ENCODE assay signal across 8 cellular contexts in the genomic region with DNA sequence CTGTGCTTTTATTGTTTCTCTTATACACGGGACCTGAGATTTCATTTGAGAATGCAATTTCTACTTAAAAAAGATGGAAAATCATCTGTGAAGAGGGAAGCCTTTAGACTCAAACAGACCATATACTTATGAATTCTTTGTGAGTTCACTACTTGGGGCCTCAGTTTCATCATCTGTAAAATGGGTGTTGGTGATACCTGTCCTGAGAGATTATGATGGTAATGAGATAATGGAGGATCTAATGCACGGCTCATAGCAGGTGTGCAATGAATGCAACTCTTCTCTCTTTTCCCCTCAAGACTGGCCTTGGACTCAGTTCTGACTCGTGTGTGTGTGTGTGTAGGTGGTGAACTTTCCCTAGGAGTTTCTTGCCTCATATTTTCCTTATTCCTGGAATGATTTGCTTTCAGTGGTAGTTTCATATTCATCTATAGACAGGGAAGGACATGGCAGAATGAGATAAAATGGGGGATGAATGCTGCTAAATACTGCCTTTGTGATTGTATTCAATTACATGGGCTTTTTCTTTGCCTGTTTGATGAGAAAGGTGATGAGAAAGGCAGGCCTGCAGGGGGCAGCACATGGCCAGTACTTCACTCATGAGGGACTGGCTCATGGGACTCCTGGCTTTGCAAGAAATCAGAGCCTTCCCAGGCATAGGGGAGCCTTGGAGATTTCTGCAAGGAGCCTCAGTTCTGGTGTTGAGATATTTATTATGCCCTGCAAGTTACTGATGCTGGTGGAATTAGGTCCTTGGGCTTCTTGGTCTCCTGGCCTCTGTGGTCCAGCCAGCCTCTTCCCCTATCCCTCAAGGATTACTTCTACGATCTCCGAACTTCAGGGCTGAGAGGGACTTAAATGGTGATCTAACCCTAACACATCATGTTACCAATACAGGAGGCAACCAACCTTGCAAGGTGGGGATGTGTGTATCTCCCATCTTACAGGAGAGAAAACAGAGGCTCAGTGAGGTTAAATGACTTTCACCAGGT.
DNase-seq lines count a peak whose midpoint lies in the region; ATAC-seq and TF ChIP-seq lines count a peak whose summit lies in the region.

No MANE protein-coding gene starts in this region.

- CTCF ChIA-PET in Caco-2 (lab: Charles Lee) (no interaction called here), PC-9 (lab: Charles Lee) (interaction anchor here (1.6 kb wide), 1 partner anchor 71 kb away, joined by 3 read pairs; no protein-coding TSS in a partner anchor)

- no peaks in the 10 kb centered on the region for H3K79me1 ChIP-seq in neuronal stem cell (ENCODE audit: low read depth, low read length)

- no peak overlapping the region for H3K18ac ChIP-seq in neuronal stem cell (ENCODE audit: low read length)

- H3K9me3 Mint-ChIP-seq in Caco-2 (ENCODE audit: unreplicated experiment), result no peaks in the 10 kb centered on the region
- H3K9me3 Mint-ChIP-seq in activated T-cell treated with anti-CD3 and anti-CD28 coated beads, Interleukin-2, amount 50 U/mL, for 24 hours, result no peaks in the 10 kb centered on the region

- intact Hi-C loops in Caco-2 (cut with micrococcal nuclease; ENCODE audit: unreplicated experiment) (loop anchor here (2.0 to 5.0 kb wide), 5 partner anchors 39 to 129 kb away; no protein-coding TSS in a partner anchor), PC-9 (cut with micrococcal nuclease; ENCODE audit: unreplicated experiment) (loop anchor here (1.0 to 5.0 kb wide), 4 partner anchors 33 to 69 kb away; no protein-coding TSS in a partner anchor)

- no peak overlapping the region for H3K14ac ChIP-seq in neuronal stem cell (ENCODE audit: low read length)

- H4K20me1 ChIP-seq in PC-9 (ENCODE audit: insufficient read depth) (no peaks in the 10 kb centered on the region), fibroblast of lung (ENCODE audit: control insufficient read depth, extremely low read depth, insufficient read depth, low read length) (no peaks in the 10 kb centered on the region)

- no CpG with 5 or more reads among the region's 5 CpGs for WGBS in neuronal stem cell (ENCODE audit: extremely low coverage in 2 of 2, insufficient read length in 2 of 2, insufficient replicate concordance in 1 of 2), 2 donors

- H3K9me2 ChIP-seq in PC-9 (ENCODE audit: insufficient read depth), result no peaks in the 10 kb centered on the region

- H3K4me1 Mint-ChIP-seq in Caco-2 (ENCODE audit: low read depth, unreplicated experiment), result no peaks in the 10 kb centered on the region
- peaks cover 4% of the 10 kb centered on the region for H3K4me1 Mint-ChIP-seq in activated T-cell treated with anti-CD3 and anti-CD28 coated beads, Interleukin-2, amount 50 U/mL, for 24 hours (ENCODE audit: low read depth)

- no peaks in the 10 kb centered on the region for H3K36me3 Mint-ChIP-seq in Caco-2 (ENCODE audit: insufficient read depth, unreplicated experiment)
- no peaks in the 10 kb centered on the region for H3K36me3 Mint-ChIP-seq in activated T-cell treated with anti-CD3 and anti-CD28 coated beads, Interleukin-2, amount 50 U/mL, for 24 hours (ENCODE audit: low read depth)

- TF ChIP-seq RAD21 in Ishikawa (IDR thresholded peaks at IDR 0.05; ENCODE audit: low read depth), result peak; percentile 87

- H3K27me3 ChIP-seq in Caco-2 (replicated peaks; ENCODE audit: control insufficient read depth, insufficient read depth, low read length), result no peaks in the 10 kb centered on the region
- H3K27me3 ChIP-seq in PC-9 (ENCODE audit: insufficient read depth, low read depth), result no peaks in the 10 kb centered on the region
- peaks cover 4% of the 10 kb centered on the region for H3K27me3 ChIP-seq in fibroblast of lung (ENCODE audit: control insufficient read depth, insufficient read depth, low read length)
- peaks cover 0 to 27% (median 0%) of the 10 kb centered on the region in 3 experiments for H3K27me3 ChIP-seq in neuronal stem cell (ENCODE audit: control insufficient read depth in 3 of 3, insufficient read depth in 3 of 3, low read depth in 1 of 3, low read length in 3 of 3)

- H3K4ac ChIP-seq in neuronal stem cell (ENCODE audit: low read length), result no peak overlapping the region

- H3K4me1 ChIP-seq in Caco-2 (peaks cover 10% of the 10 kb centered on the region; the same call in 1 of the 2 replicates), PC-9 (replicated peaks; ENCODE audit: insufficient read depth) (peaks cover 19% of the 10 kb centered on the region), fibroblast of lung (ENCODE audit: control insufficient read depth, extremely low read depth, insufficient read depth, low read length) (no peaks in the 10 kb centered on the region), neuronal stem cell (ENCODE audit: control insufficient read depth in 2 of 2, insufficient read depth in 1 of 2, low read depth in 1 of 2, low read length in 2 of 2) (peaks cover 3 to 25% of the 10 kb centered on the region in 2 donors)

- no peak overlapping the region for H2BK5ac ChIP-seq in neuronal stem cell (ENCODE audit: low read length)

- no peak overlapping the region for H3K23ac ChIP-seq in neuronal stem cell (ENCODE audit: low read depth, low read length, poor library complexity)

- H2BK12ac ChIP-seq in neuronal stem cell (ENCODE audit: low read length), result no peak overlapping the region

- no peak overlapping the region for H3K4me3 Mint-ChIP-seq in Caco-2 (ENCODE audit: unreplicated experiment)
- H3K4me3 Mint-ChIP-seq in activated T-cell treated with anti-CD3 and anti-CD28 coated beads, Interleukin-2, amount 50 U/mL, for 24 hours, result no peak overlapping the region

- no peak for TF ChIP-seq EP300 in Ishikawa (IDR thresholded peaks at IDR 0.05; ENCODE audit: borderline replicate concordance)

- BruUV-seq in Caco-2 (replicated peaks; lab: Mats Ljungman, UMichigan) (no TSS peak), PC-9 (replicated peaks; lab: Mats Ljungman, UMichigan) (no TSS peak)

- POLR2A ChIA-PET in Caco-2 (lab: Charles Lee) (no interaction called here), PC-9 (lab: Charles Lee; ENCODE audit: unreplicated experiment) (no interaction called here)

- no peak overlapping the region for H2BK15ac ChIP-seq in neuronal stem cell (ENCODE audit: low read length)

- H3K27me3 Mint-ChIP-seq in Caco-2 (ENCODE audit: insufficient read depth, unreplicated experiment), result no peaks in the 10 kb centered on the region
- peaks cover 7% of the 10 kb centered on the region for H3K27me3 Mint-ChIP-seq in activated T-cell treated with anti-CD3 and anti-CD28 coated beads, Interleukin-2, amount 50 U/mL, for 24 hours

- TF ChIP-seq CTCF in Caco-2 (IDR thresholded peaks at IDR 0.05; ENCODE audit: insufficient read depth in 1 of 2, low read depth in 1 of 2, low read length in 1 of 2, severe bottlenecking in 1 of 2, unreplicated experiment in 1 of 2) (peak; percentile 63 to 71), PC-9 (conservative IDR thresholded peaks at IDR 0.05) (peak; percentile 73), fibroblast of lung (conservative IDR thresholded peaks at IDR 0.05 in 1 of 2, IDR thresholded peaks at IDR 0.05 in 1 of 2; ENCODE audit: low read depth in 1 of 2, low read length in 2 of 2) (peak; percentile 75 to 81)

- H3K27ac ChIP-seq in PC-9 (peak overlapping the region; percentile 58), fibroblast of lung (ENCODE audit: insufficient read depth, low read length) (no peak overlapping the region), neuronal stem cell (replicated peaks; ENCODE audit: low read length) (no peak overlapping the region)

- H3F3A ChIP-seq in PC-9 (ENCODE audit: insufficient read depth, low read depth), result 0 out of 2 replicates have a peak, but pooled peaks cover 4% of the 10 kb centered on the region

- H3K9ac ChIP-seq in fibroblast of lung (ENCODE audit: insufficient read depth, low read length), result no peak overlapping the region
- H3K9ac ChIP-seq in neuronal stem cell (ENCODE audit: low read depth, low read length, poor library complexity), result no peak overlapping the region

- no peak overlapping the region for H4K91ac ChIP-seq in neuronal stem cell (ENCODE audit: low read depth, low read length, poor library complexity)

- no peak overlapping the region for H3K27ac Mint-ChIP-seq in Caco-2 (ENCODE audit: unreplicated experiment)
- H3K27ac Mint-ChIP-seq in activated T-cell treated with anti-CD3 and anti-CD28 coated beads, Interleukin-2, amount 50 U/mL, for 24 hours, result no peak overlapping the region

- no peaks in the 10 kb centered on the region for H3K9me3 ChIP-seq in Caco-2
- no peaks in the 10 kb centered on the region for H3K9me3 ChIP-seq in PC-9 (ENCODE audit: insufficient read depth, low read depth)
- H3K9me3 ChIP-seq in fibroblast of lung (ENCODE audit: control insufficient read depth, insufficient read depth, low read depth, low read length), result no peaks in the 10 kb centered on the region
- H3K9me3 ChIP-seq in neuronal stem cell (replicated peaks in 1 of 2; ENCODE audit: control insufficient read depth in 2 of 2, insufficient read depth in 1 of 2, low read depth in 1 of 2, low read length in 2 of 2), result peaks cover 0 to 3% of the 10 kb centered on the region in 2 donors

- peak overlapping the region; percentile 35 for H3K4me2 ChIP-seq in PC-9
- no peak overlapping the region for H3K4me2 ChIP-seq in fibroblast of lung (ENCODE audit: extremely low read depth, insufficient read depth, low read length)
- H3K4me2 ChIP-seq in neuronal stem cell (ENCODE audit: insufficient read depth, low read length, poor library complexity, severe bottlenecking), result no peak overlapping the region

- no peak for ATAC-seq in GM19395 (IDR thresholded peaks at IDR 0.05; ENCODE audit: unreplicated experiment)

- no peaks in the 10 kb centered on the region for H3K79me2 ChIP-seq in PC-9 (ENCODE audit: low read depth)
- H3K79me2 ChIP-seq in fibroblast of lung (ENCODE audit: control insufficient read depth, insufficient read depth, low read length), result no peaks in the 10 kb centered on the region

- DNase-seq in Caco-2 (peak; percentile 78 to 84), PC-9 (peak; percentile 40 to 75), fibroblast of lung (ENCODE audit: low read depth in 2 of 2) (peak; percentile 64 to 79), neuronal stem cell (ENCODE audit: low spot score) (peak; percentile 75), stromal cell of bone marrow (ENCODE audit: low read depth) (peak; percentile 62)
- peak; percentile 79 for DNase-seq in activated T-cell treated with anti-CD3 and anti-CD28 coated beads, Interleukin-2, amount 50 U/mL, for 24 hours

- H3K4me3 ChIP-seq in Caco-2 (ENCODE audit: low read depth, low read length) (no peak overlapping the region), PC-9 (no peak overlapping the region), fibroblast of lung (replicated peaks in 1 of 4; ENCODE audit: control extremely low read depth in 1 of 4, insufficient read depth in 1 of 4, low read depth in 3 of 4, low read length in 4 of 4) (no peak overlapping the region), neuronal stem cell (ENCODE audit: low read length in 2 of 2) (no peak overlapping the region)

- H4K8ac ChIP-seq in neuronal stem cell (ENCODE audit: low read depth, low read length), result no peak overlapping the region

- H2AFZ ChIP-seq in PC-9, result no peak overlapping the region
- H2AFZ ChIP-seq in fibroblast of lung (ENCODE audit: low read length), result no peak overlapping the region
- no peak overlapping the region for H2AFZ ChIP-seq in neuronal stem cell (ENCODE audit: low read length)

- H2BK120ac ChIP-seq in neuronal stem cell (ENCODE audit: low read depth, low read length), result no peak overlapping the region

- H3K36me3 ChIP-seq in Caco-2 (ENCODE audit: control insufficient read depth, insufficient read depth, low read length) (no peaks in the 10 kb centered on the region), PC-9 (ENCODE audit: low read depth) (no peaks in the 10 kb centered on the region), fibroblast of lung (ENCODE audit: control insufficient read depth, insufficient read depth, low read length) (no peaks in the 10 kb centered on the region), neuronal stem cell (replicated peaks in 1 of 2; ENCODE audit: control insufficient read depth in 2 of 2, insufficient read depth in 2 of 2, low read length in 2 of 2) (no peaks in the 10 kb centered on the region)

- no peak overlapping the region for H2AK5ac ChIP-seq in neuronal stem cell (ENCODE audit: low read depth, low read length)
